11 cellular contexts compared by ENCODE assay signal in genomic region chr9:109968332-109968657, GRCh38.
DNase-seq lines count a peak whose midpoint lies in the region; ATAC-seq and TF ChIP-seq lines count a peak whose summit lies in the region.
"Had no signal": no experiment of that assay in that cellular context is flagged by ENCODE, and none has a peak within 500 bp of the region (broad histone marks: within the 10 kb centered on the region; RNA-seq: fewer than 3 reads in every experiment).

No MANE protein-coding gene starts in this region.

- peak overlapping the region in 1 of 2 experiments; percentile 68 for H3K18ac ChIP-seq in mesenchymal stem cell (ENCODE audit: low read depth in 1 of 2, low read length in 2 of 2)

- TF ChIP-seq CTCF in GM12865 (IDR thresholded peaks at IDR 0.05; ENCODE audit: insufficient read depth, low read depth, low read length, missing control alignments) (no peak), SU-DHL-6 (IDR thresholded peaks at IDR 0.05; ENCODE audit: insufficient read depth, low read length, poor library complexity, severe bottlenecking) (no peak), sigmoid colon (IDR thresholded peaks at IDR 0.05) (no peak), uterus (IDR thresholded peaks at IDR 0.05) (no peak)

- H3K4me1 ChIP-seq in mesenchymal stem cell (ENCODE audit: control insufficient read depth, insufficient read depth, low read depth, low read length) (peaks cover 2% of the 10 kb centered on the region), sigmoid colon (peaks cover 0 to 5% (median 0%) of the 10 kb centered on the region in 4 donors), uterus (no peaks in the 10 kb centered on the region)

- ATAC-seq in GM21619 (IDR thresholded peaks at IDR 0.05; ENCODE audit: unreplicated experiment): peak; percentile 32
- ATAC-seq in GM18870 (IDR thresholded peaks at IDR 0.05; ENCODE audit: unreplicated experiment): no peak

- H3F3A ChIP-seq in SU-DHL-6 (ENCODE audit: insufficient read depth): peaks cover 71% of the 10 kb centered on the region

- intact Hi-C loops in sigmoid colon (cut with DNase I): no loop called here
- intact Hi-C loops in uterus (cut with DNase I; ENCODE audit: low total_unique reads): no loop called here

- no peak overlapping the region for H3K4ac ChIP-seq in mesenchymal stem cell (ENCODE audit: low read depth in 1 of 2, low read length in 2 of 2)

- H3K27me3 ChIP-seq in SU-DHL-6 (ENCODE audit: low read length): no peaks in the 10 kb centered on the region
- H3K27me3 ChIP-seq in mesenchymal stem cell (ENCODE audit: control insufficient read depth in 1 of 2, insufficient read depth in 1 of 2, low read length in 2 of 2): no peaks in the 10 kb centered on the region
- H3K27me3 ChIP-seq in sigmoid colon: no peaks in the 10 kb centered on the region
- H3K27me3 ChIP-seq in uterus: no peaks in the 10 kb centered on the region

- H3K79me2 ChIP-seq in SU-DHL-6 (ENCODE audit: insufficient read depth, low read length): no peaks in the 10 kb centered on the region

- no peak overlapping the region for H3K23ac ChIP-seq in mesenchymal stem cell (ENCODE audit: low read length in 2 of 2)

- no peak for TF ChIP-seq EP300 in sigmoid colon (IDR thresholded peaks at IDR 0.05)

- H3K36me3 ChIP-seq in SU-DHL-6 (ENCODE audit: low read length) (no peaks in the 10 kb centered on the region), mesenchymal stem cell (ENCODE audit: control insufficient read depth in 1 of 2, insufficient read depth in 2 of 2, low read depth in 1 of 2, low read length in 2 of 2) (peaks cover 0 to 5% of the 10 kb centered on the region in 2 experiments), sigmoid colon (no peaks in the 10 kb centered on the region), uterus (no peaks in the 10 kb centered on the region)

- no peak overlapping the region for H4K8ac ChIP-seq in mesenchymal stem cell (ENCODE audit: low read length)

- H3K4me3 ChIP-seq in GM12865 (ENCODE audit: low read depth, low read length) (peak overlapping the region; percentile 27; the same call in 1 of the 2 replicates), SU-DHL-6 (ENCODE audit: insufficient read depth, low read length, poor library complexity, severe bottlenecking) (peak overlapping the region; percentile 15), mesenchymal stem cell (ENCODE audit: insufficient read depth in 1 of 2, low read depth in 1 of 2, low read length in 2 of 2) (no peak overlapping the region), sigmoid colon (no peak overlapping the region), uterus (no peak overlapping the region)

- H3K9me3 ChIP-seq in SU-DHL-6 (ENCODE audit: insufficient read depth, low read length) (no peaks in the 10 kb centered on the region), mesenchymal stem cell (ENCODE audit: control insufficient read depth, low read length) (no peaks in the 10 kb centered on the region), sigmoid colon (no peaks in the 10 kb centered on the region), uterus (no peaks in the 10 kb centered on the region)

- H2BK5ac ChIP-seq in mesenchymal stem cell (ENCODE audit: low read depth, low read length, poor library complexity, severe bottlenecking): no peak overlapping the region

- no peak overlapping the region for H2BK15ac ChIP-seq in mesenchymal stem cell (ENCODE audit: low read depth, poor library complexity, severe bottlenecking)

- peaks cover 1% of the 10 kb centered on the region for H3K79me1 ChIP-seq in mesenchymal stem cell (replicated peaks; ENCODE audit: low read length, poor library complexity, severe bottlenecking)

- H3K4me2 ChIP-seq in SU-DHL-6 (ENCODE audit: low read depth, low read length, poor library complexity, severe bottlenecking) (peak overlapping the region; percentile 71), mesenchymal stem cell (ENCODE audit: low read length, poor library complexity, severe bottlenecking) (no peak overlapping the region)

- H4K20me1 ChIP-seq in SU-DHL-6 (ENCODE audit: low read depth, low read length): no peaks in the 10 kb centered on the region

- no peak overlapping the region for H2AFZ ChIP-seq in SU-DHL-6 (ENCODE audit: low read depth, low read length, severe bottlenecking)
- no peak overlapping the region for H2AFZ ChIP-seq in mesenchymal stem cell (ENCODE audit: low read depth, low read length)

- 17% methylated on average over 3 of the region's 3 CpGs for WGBS in mesenchymal stem cell
- 25 to 72% methylated on average over 3 of the region's 3 CpGs for WGBS in sigmoid colon, 2 donors

- H3K9me2 ChIP-seq in SU-DHL-6 (replicated peaks; ENCODE audit: insufficient read depth, low read length): no peaks in the 10 kb centered on the region

- H2BK12ac ChIP-seq in mesenchymal stem cell (ENCODE audit: low read length in 2 of 2): no peak overlapping the region

- DNase-seq in GM12865 (ENCODE audit: low read depth): peak; percentile 85
- peak; percentile 31 for DNase-seq in mesenchymal stem cell
- DNase-seq in sigmoid colon: no peak
- no peak for DNase-seq in uterus
- no peak for DNase-seq in NCI-H2227 treated with DMSO at 0.1 percent for 48 hours (lab: John Stamatoyannopoulos, UW)
- DNase-seq: activated CD4-positive, alpha-beta T cell treated with anti-CD3 and anti-CD28 coated beads for 48 hours; midbrain; NCI-H510A had no signal

- peak overlapping the region; percentile 94 for H3K27ac ChIP-seq in SU-DHL-6 (ENCODE audit: low read depth, low read length)
- no peak overlapping the region for H3K27ac ChIP-seq in mesenchymal stem cell (ENCODE audit: low read length, poor library complexity, severe bottlenecking)
- H3K27ac ChIP-seq in sigmoid colon: peak overlapping the region in 2 of 4 donors; percentile 15 to 17
- peak overlapping the region in 1 of 2 donors; percentile 45 for H3K27ac ChIP-seq in uterus

- H3K9ac ChIP-seq in SU-DHL-6 (ENCODE audit: low read length) (peak overlapping the region; percentile 51), mesenchymal stem cell (ENCODE audit: low read length) (no peak overlapping the region)

- H4K91ac ChIP-seq in mesenchymal stem cell (ENCODE audit: low read length): no peak overlapping the region

- H3K14ac ChIP-seq in mesenchymal stem cell (ENCODE audit: low read length in 2 of 2): no peak overlapping the region

- no peak overlapping the region for H2BK120ac ChIP-seq in mesenchymal stem cell (ENCODE audit: low read depth, low read length)

- TF ChIP-seq POLR2A in sigmoid colon (IDR thresholded peaks at IDR 0.05): no peak
- no peak for TF ChIP-seq POLR2A in uterus (IDR thresholded peaks at IDR 0.05)

- H2AK5ac ChIP-seq in mesenchymal stem cell (ENCODE audit: low read length, severe bottlenecking): no peak overlapping the region

Comparison
In these comparisons a context has a peak if more than half of its experiments do, and no peak if none do; other contexts are left out.
1. DNase-seq: peak in GM12865 (single experiment) and mesenchymal stem cell (single experiment); none in sigmoid colon (single experiment), uterus (0 of 2) and NCI-H2227 treated with DMSO at 0.1 percent for 48 hours (single experiment).
2. H3K4me3 ChIP-seq: peak in GM12865 (single experiment) and SU-DHL-6 (single experiment); none in mesenchymal stem cell (0 of 2), sigmoid colon (0 of 4) and uterus (0 of 2).